In genomic region chr1:30895942-30896660, GRCh38 we compare ENCODE assay signal across 18 cellular contexts. TPM values are rescaled to one million over a fixed set of nuclear protein-coding genes. Genes with fewer than 3 reads are reported as not detected.
DNase-seq lines count a peak whose midpoint lies in the region; ATAC-seq and TF ChIP-seq lines count a peak whose summit lies in the region.
"Had no signal": no experiment of that assay in that cellular context is flagged by ENCODE, and none has a peak within 500 bp of the region (broad histone marks: within the 10 kb centered on the region; RNA-seq: fewer than 3 reads in every experiment).

No MANE protein-coding gene starts in this region.

- ATAC-seq in Right ventricle myocardium inferior (peak; percentile 2), heart right ventricle (no peak), esophagus mucosa (no peak), GM21528 (IDR thresholded peaks at IDR 0.05; ENCODE audit: low FRiP score, unreplicated experiment) (no peak)
- ATAC-seq: activated CD4-positive, alpha-beta T cell treated with anti-CD3 and anti-CD28 coated beads for 36 hours; stimulated activated naive B cell treated with anti-CD40 and anti-IgM and Interleukin-4, amounts not matched to agents 10 μg/mL and 1 μg/mL and 100 μg/mL, for 72 hours had no signal

- H3K27me3 Mint-ChIP-seq in brain (peaks cover 7% of the 10 kb centered on the region), nephron (ENCODE audit: low read depth) (peaks cover 5% of the 10 kb centered on the region), CD14-positive monocyte (ENCODE audit: low read depth in 3 of 3) (peaks cover 33 to 55% (median 41%) of the 10 kb centered on the region in 3 donors)
- H3K27me3 Mint-ChIP-seq: activated CD4-positive, alpha-beta T cell treated with anti-CD3 and anti-CD28 coated beads for 36 hours had no signal

- intact Hi-C loops in Right ventricle myocardium inferior (cut with DNase I) (no loop called here), heart right ventricle (cut with DNase I) (no loop called here), CD14-positive monocyte (cut with micrococcal nuclease) (no loop called here)

- peak overlapping the region in 4 of 5 experiments; percentile 74 to 93 (median 85) for H3K27ac Mint-ChIP-seq in brain
- H3K27ac Mint-ChIP-seq in nephron: peak overlapping the region in 2 of 3 experiments; percentile 4 to 17
- H3K27ac Mint-ChIP-seq in CD14-positive monocyte: peak overlapping the region in 1 of 7 donors; percentile 80
- H3K27ac Mint-ChIP-seq: activated CD4-positive, alpha-beta T cell treated with anti-CD3 and anti-CD28 coated beads for 36 hours; dendritic cell treated with granulocyte-macrophage colony-stimulating factor and Interleukin-4, amounts not matched to agents 40 ng/mL and 50 ng/mL, for 4 days; stimulated activated naive B cell treated with anti-CD40 and anti-IgM and Interleukin-4, amounts not matched to agents 10 μg/mL and 1 μg/mL and 100 μg/mL, for 72 hours had no signal

- H3K27ac ChIP-seq in heart right ventricle: no peak overlapping the region

- WGBS in heart right ventricle, 2 donors: 68 to 70% methylated on average over 6 of the region's 6 CpGs

- H3K9me3 ChIP-seq in heart right ventricle: no peaks in the 10 kb centered on the region

- no peak overlapping the region for H3K4me3 ChIP-seq in heart right ventricle

- DNase-seq in Right ventricle myocardium inferior (ENCODE audit: missing footprints) (peak; percentile 37), heart right ventricle (no peak), CD14-positive monocyte (ENCODE audit: low spot score) (no peak), T-helper 2 cell (no peak)
- DNase-seq: activated CD4-positive, alpha-beta T cell treated with anti-CD3 and anti-CD28 coated beads for 36 hours; activated CD8-positive, alpha-beta memory T cell treated with anti-CD3 and anti-CD28 coated beads, Interleukin-2, amount 50 U/mL, for 4 hours; CD4-positive, alpha-beta memory T cell; DND-41; hypothalamus; NK-92 treated with Interleukin-12 subunit alpha and Interleukin-12 subunit beta, amount 100 ng/mL, for 24 hours; SHP77 treated with DMSO at 0.1 percent for 48 hours; stimulated activated CD4-positive, alpha-beta T cell treated with anti-CD3 and anti-CD28 coated beads, Interleukin-12 subunit alpha, Interleukin-12 subunit beta, amount 100 ng/mL, for 4 hours; stimulated activated naive B cell treated with anti-CD40 and anti-IgM and Interleukin-4, amounts not matched to agents 10 μg/mL and 1 μg/mL and 100 μg/mL, for 72 hours had no signal

- peak overlapping the region in 1 of 5 experiments; percentile 32 for H3K4me3 Mint-ChIP-seq in brain
- H3K4me3 Mint-ChIP-seq in nephron: no peak overlapping the region
- H3K4me3 Mint-ChIP-seq in CD14-positive monocyte: peak overlapping the region in 1 of 2 donors; percentile 51
- H3K4me3 Mint-ChIP-seq: activated CD4-positive, alpha-beta T cell treated with anti-CD3 and anti-CD28 coated beads for 36 hours; CD4-positive, alpha-beta memory T cell; dendritic cell treated with granulocyte-macrophage colony-stimulating factor and Interleukin-4, amounts not matched to agents 40 ng/mL and 50 ng/mL, for 4 days; stimulated activated naive B cell treated with anti-CD40 and anti-IgM and Interleukin-4, amounts not matched to agents 10 μg/mL and 1 μg/mL and 100 μg/mL, for 72 hours had no signal

- H3K36me3 ChIP-seq in heart right ventricle: no peaks in the 10 kb centered on the region

- no peaks in the 10 kb centered on the region for H3K27me3 ChIP-seq in heart right ventricle

- TF ChIP-seq CTCF in heart right ventricle (IDR thresholded peaks at IDR 0.05) (no peak), brain (conservative IDR thresholded peaks at IDR 0.05) (no peak), nephron (IDR thresholded peaks at IDR 0.05; ENCODE audit: unreplicated experiment in 3 of 3) (no peak), CD14-positive monocyte (IDR thresholded peaks at IDR 0.05) (no peak)

- peaks cover 0 to 40% (median 25%) of the 10 kb centered on the region in 9 donors for H3K4me1 ChIP-seq in heart right ventricle

- H3K4me1 Mint-ChIP-seq in brain (peaks cover 89% of the 10 kb centered on the region), nephron (peaks cover 50% of the 10 kb centered on the region), CD14-positive monocyte (peaks cover 18% of the 10 kb centered on the region)
- H3K4me1 Mint-ChIP-seq: activated CD4-positive, alpha-beta T cell treated with anti-CD3 and anti-CD28 coated beads for 36 hours had no signal

- H3K9me3 Mint-ChIP-seq in brain: peaks cover 0 to 3% (median 0%) of the 10 kb centered on the region in 5 experiments
- H3K9me3 Mint-ChIP-seq in nephron: no peaks in the 10 kb centered on the region
- H3K9me3 Mint-ChIP-seq in CD14-positive monocyte: peaks cover 0 to 1% (median 0%) of the 10 kb centered on the region in 7 donors
- H3K9me3 Mint-ChIP-seq: dendritic cell treated with granulocyte-macrophage colony-stimulating factor and Interleukin-4, amounts not matched to agents 40 ng/mL and 50 ng/mL, for 4 days had no signal

- H3K36me3 Mint-ChIP-seq in brain (no peaks in the 10 kb centered on the region), nephron (ENCODE audit: low read depth) (no peaks in the 10 kb centered on the region), CD14-positive monocyte (no peaks in the 10 kb centered on the region)
- H3K36me3 Mint-ChIP-seq: CD4-positive, alpha-beta memory T cell had no signal

RNA-seq across cellular contexts. Expression of gene SDC3, which starts 12.5 kb away (rescaled TPM):
- total RNA-seq in Right ventricle myocardium inferior (28.5 TPM), heart right ventricle (10 to 100 TPM; 17.9 to 57.7 (median 22.1) TPM), esophagus mucosa (3.3 TPM)
- polyA plus RNA-seq in heart right ventricle (10 to 100 TPM; 13.1 to 22.2 TPM), brain (ENCODE audit: insufficient read depth, low read depth, low replicate concordance) (117 TPM), CD14-positive monocyte (under 1 TPM; 0.05 to 0.12 TPM)
- polyA plus RNA-seq: CD4-positive, alpha-beta memory T cell had no signal
